Comparison of ENCODE assay signal across 8 cellular contexts in genomic region chr5:41870621-41871048, GRCh38.
DNase-seq lines count a peak whose midpoint lies in the region; ATAC-seq, FAIRE-seq and TF ChIP-seq lines count a peak whose summit lies in the region.

No MANE protein-coding gene starts in this region.

- H3K4me3 ChIP-seq in cardiac fibroblast (replicated peaks in 1 of 2; ENCODE audit: low read depth in 2 of 2, low read length in 2 of 2) (peak overlapping the region; percentile 81 to 92), mucosa of stomach (ENCODE audit: low read length) (peak overlapping the region; percentile 72)

- H3K4me1 ChIP-seq in mucosa of stomach (ENCODE audit: control insufficient read depth, insufficient read depth, low read length): peaks cover 5% of the 10 kb centered on the region

- peak; percentile 60 for FAIRE-seq in HTR-8/SVneo (lab: Jason Lieb, UNC)

- no peaks in the 10 kb centered on the region for H3K36me3 ChIP-seq in mucosa of stomach (ENCODE audit: control insufficient read depth, insufficient read depth, low read length)

- TF ChIP-seq CTCF in 22Rv1 (IDR thresholded peaks at IDR 0.05): no peak
- no peak for TF ChIP-seq CTCF in cardiac fibroblast (IDR thresholded peaks at IDR 0.05; ENCODE audit: low read depth, low read length)

- no peak for ATAC-seq in HG02678 (IDR thresholded peaks at IDR 0.05; ENCODE audit: unreplicated experiment)

- H3K27me3 ChIP-seq in mucosa of stomach (ENCODE audit: control insufficient read depth, insufficient read depth, low read length): no peaks in the 10 kb centered on the region

- peak overlapping the region; percentile 79 for H3K27ac ChIP-seq in 22Rv1

- no peak for DNase-seq in HTR-8/SVneo (ENCODE audit: insufficient read length, low spot score)
- no peak for DNase-seq in cardiac fibroblast (ENCODE audit: low read depth in 2 of 2)
- DNase-seq in central memory CD4-positive, alpha-beta T cell: no peak
- DNase-seq in cortex of kidney (lab: John Stamatoyannopoulos, UW): no peak
- DNase-seq in EL: no peak

- H3K9ac ChIP-seq in mucosa of stomach (ENCODE audit: low read length): peak overlapping the region; percentile 77

- H3K9me3 ChIP-seq in mucosa of stomach (ENCODE audit: control insufficient read depth, low read length): no peaks in the 10 kb centered on the region
